ENCODE assay signal across 20 cellular contexts in the genomic region with DNA sequence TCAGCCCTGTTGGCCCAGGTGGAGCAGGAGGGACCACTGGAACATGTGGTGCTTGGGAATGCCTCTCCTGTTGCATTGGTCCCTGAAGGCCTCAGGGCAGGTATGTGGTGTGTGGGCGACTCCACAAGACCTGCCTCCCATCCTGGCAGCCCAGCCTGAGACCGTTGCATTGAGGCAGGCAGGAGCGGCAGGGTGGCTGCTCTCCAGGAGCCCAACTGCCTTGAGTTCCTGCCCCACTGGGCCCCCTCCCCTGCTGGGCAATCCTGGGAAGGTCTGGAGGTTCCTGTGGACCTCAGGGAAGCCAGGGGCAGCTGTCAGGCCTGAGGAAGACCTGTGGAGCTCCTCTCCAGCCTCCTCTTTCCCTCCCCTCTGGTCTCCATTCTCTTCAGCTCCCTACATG.
"Had no signal": no experiment of that assay in that cellular context is flagged by ENCODE, and none has a peak within 500 bp of the region (broad histone marks: within the 10 kb centered on the region; RNA-seq: fewer than 3 reads in every experiment).

No MANE protein-coding gene starts in this region.

- H3K4me1 Mint-ChIP-seq: neural crest cell had no signal

- DNase-seq: activated CD4-positive, alpha-beta T cell treated with anti-CD3 and anti-CD28 coated beads, Interleukin-2, amount 50 U/mL, for 1 hour; activated effector memory CD4-positive, alpha-beta T cell treated with Interleukin-2 at 50 U/mL for 16 hours; activated T-cell treated with anti-CD3 and anti-CD28 coated beads, Interleukin-2, amount 50 U/mL, for 1 hour; dermis blood vessel endothelial cell; effector memory CD8-positive, alpha-beta T cell; head of caudate nucleus; lower lobe of right lung; midbrain; retina; stimulated activated CD4-positive, alpha-beta T cell treated with anti-CD3 and anti-CD28 coated beads, Interleukin-12 subunit alpha, Interleukin-12 subunit beta, amount 100 ng/mL, for 4 hours; stimulated activated CD4-positive, alpha-beta T cell treated with anti-CD3 and anti-CD28 coated beads, Interleukin-2, amount 100 ng/mL, for 24 hours; SW 1271; T-helper 9 cell; thyroid gland; uterus had no signal

- H3K4me1 ChIP-seq: ascending aorta, lower lobe of right lung, pancreas, thyroid gland, uterus had no signal

- H3K9me3 ChIP-seq: ascending aorta, lower lobe of right lung, pancreas, thyroid gland, uterus had no signal

- H3K27ac ChIP-seq: ascending aorta, epithelial cell of prostate, lower lobe of right lung, pancreas, thyroid gland, uterus had no signal

- H3K9me3 Mint-ChIP-seq: effector memory CD8-positive, alpha-beta T cell; neural crest cell had no signal

- ATAC-seq: activated CD4-positive, CD25-positive, alpha-beta regulatory T cell treated with anti-CD3 and anti-CD28 coated beads, Interleukin-2, amount 50 U/mL, for 24 hours; effector memory CD8-positive, alpha-beta T cell; lower lobe of right lung had no signal

- H3K4me3 ChIP-seq: ascending aorta, lower lobe of right lung, pancreas, thyroid gland, uterus had no signal

- H3K27me3 ChIP-seq: ascending aorta, pancreas, thyroid gland, uterus had no signal

- H3K27me3 Mint-ChIP-seq: effector memory CD8-positive, alpha-beta T cell had no signal

- H3K4me3 Mint-ChIP-seq: effector memory CD8-positive, alpha-beta T cell; neural crest cell had no signal
